10 cellular contexts compared by ENCODE assay signal in the genomic region with DNA sequence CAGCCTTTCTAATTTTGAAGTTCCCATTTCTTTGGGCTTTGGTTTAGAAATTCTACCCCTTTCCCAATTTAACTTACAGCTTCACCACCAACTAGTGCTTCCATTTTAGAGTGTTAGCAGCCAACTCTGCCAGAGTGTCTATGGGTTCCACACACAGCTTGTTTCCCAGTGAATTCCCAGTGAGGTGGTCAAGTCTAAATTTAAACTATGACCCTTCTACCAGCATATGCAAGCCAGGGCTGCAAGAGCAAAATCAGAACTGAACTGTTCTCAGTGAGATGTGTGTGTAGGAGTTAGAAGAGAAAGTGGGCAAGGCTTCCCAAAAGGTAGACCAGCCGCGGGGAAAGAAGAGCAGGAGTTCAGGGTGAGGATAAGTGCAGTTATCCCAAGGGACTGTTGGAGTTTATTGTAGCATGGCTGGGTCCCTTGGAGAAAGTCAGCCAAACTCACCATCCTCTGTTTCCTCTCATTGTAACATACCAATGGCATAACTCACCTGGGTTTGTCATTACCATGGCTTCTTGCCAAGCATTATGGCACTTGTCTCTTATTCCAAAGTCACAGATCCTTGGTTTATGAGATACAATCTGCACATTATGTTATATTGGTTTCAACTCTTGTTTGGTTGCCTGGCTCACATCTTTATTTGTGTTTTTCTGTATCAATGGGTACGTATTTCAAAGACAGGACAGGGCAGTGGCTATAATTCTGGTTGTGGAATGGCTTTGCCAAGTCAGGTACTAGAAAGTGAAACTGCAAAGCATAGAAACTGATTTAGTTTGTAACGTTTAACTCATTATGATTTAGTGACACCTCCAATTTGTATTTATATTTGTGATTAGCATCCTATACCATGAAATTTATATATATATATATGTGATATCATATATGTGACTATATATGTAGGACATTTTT.
DNase-seq lines count a peak whose midpoint lies in the region; ATAC-seq, FAIRE-seq and TF ChIP-seq lines count a peak whose summit lies in the region.
"Had no signal": no experiment of that assay in that cellular context is flagged by ENCODE, and none has a peak within 500 bp of the region (broad histone marks: within the 10 kb centered on the region; RNA-seq: fewer than 3 reads in every experiment).

No MANE protein-coding gene starts in this region.

- TF ChIP-seq EP300 in K562 (IDR thresholded peaks at IDR 0.05; ENCODE audit: low read length), result no peak

- H2AFZ ChIP-seq in K562 (ENCODE audit: low read depth, low read length) (no peak overlapping the region), keratinocyte (ENCODE audit: control insufficient read depth, low read length) (no peak overlapping the region)

- H3K9me1 ChIP-seq in K562 (ENCODE audit: control insufficient read depth, insufficient read depth, low read length) (no peaks in the 10 kb centered on the region), keratinocyte (ENCODE audit: control insufficient read depth, extremely low read depth, insufficient read depth, low read length) (no peaks in the 10 kb centered on the region)

- in situ Hi-C loops in K562 (cut with MboI), result no loop called here

- H3K27me3 ChIP-seq in K562 (ENCODE audit: control insufficient read depth in 2 of 2, insufficient read depth in 2 of 2, low read length in 2 of 2) (no peaks in the 10 kb centered on the region), keratinocyte (ENCODE audit: control insufficient read depth, extremely low read depth, insufficient read depth, low read length) (peaks cover 3% of the 10 kb centered on the region)

- DNase-seq in Right ventricle myocardium inferior (ENCODE audit: missing footprints), result no peak
- DNase-seq in cardiac septum (ENCODE audit: low spot score), result no peak
- DNase-seq in K562 (ENCODE audit: extremely low read depth in 1 of 4, low spot score in 3 of 4), result no peak
- peak; percentile 2 for DNase-seq in keratinocyte (ENCODE audit: low read depth, low spot score)
- DNase-seq in activated CD4-positive, alpha-beta T cell treated with anti-CD3 and anti-CD28 coated beads, Interleukin-2, amount 50 U/mL, for 4 hours, result no peak
- no peak for DNase-seq in activated naive CD4-positive, alpha-beta T cell treated with anti-CD3 and anti-CD28 coated beads, Interleukin-2, amount 50 U/mL, for 16 hours
- DNase-seq in medulla oblongata (ENCODE audit: extremely low spot score), result no peak
- DNase-seq: activated CD4-positive, alpha-beta T cell treated with anti-CD3 and anti-CD28 coated beads for 1 hour had no signal

- H3K9me3 ChIP-seq in K562 (replicated peaks; ENCODE audit: control insufficient read depth, insufficient read depth, low read depth, low read length) (no peaks in the 10 kb centered on the region), keratinocyte (ENCODE audit: control insufficient read depth, low read depth, low read length) (no peaks in the 10 kb centered on the region)

- BruUV-seq in K562 (replicated peaks; lab: Mats Ljungman, UMichigan), result no TSS peak

- H3K4me3 ChIP-seq in K562, result no peak overlapping the region
- H3K4me3 ChIP-seq in keratinocyte (ENCODE audit: control insufficient read depth in 2 of 3, extremely low read depth in 1 of 3, insufficient read depth in 2 of 3, low read depth in 1 of 3, low read length in 3 of 3), result no peak overlapping the region

- H3K4me1 ChIP-seq in K562 (replicated peaks in 1 of 2; ENCODE audit: control insufficient read depth in 2 of 2, insufficient read depth in 2 of 2, low read length in 2 of 2) (no peaks in the 10 kb centered on the region; a peak in 2 of 5 replicates), keratinocyte (ENCODE audit: control insufficient read depth, extremely low read depth, insufficient read depth, low read length) (peaks cover 7% of the 10 kb centered on the region)

- no peak overlapping the region for H3K27ac ChIP-seq in K562 (ENCODE audit: extremely low read depth, low read depth, low read length)
- no peak overlapping the region for H3K27ac ChIP-seq in keratinocyte (ENCODE audit: control insufficient read depth, insufficient read depth, low read length)

- intact Hi-C loops in Right ventricle myocardium inferior (cut with DNase I), result loop anchor here (5.0 kb wide), 1 partner anchor 52 kb away; no protein-coding TSS in a partner anchor
- intact Hi-C loops in cardiac septum (cut with DNase I), result no loop called here
- intact Hi-C loops in K562 (cut with micrococcal nuclease), result no loop called here

- TF ChIP-seq CTCF in K562 (IDR thresholded peaks at IDR 0.05 in 2 of 3, conservative IDR thresholded peaks at IDR 0.05 in 1 of 3; ENCODE audit: insufficient read depth in 2 of 3, low read depth in 1 of 3, low read length in 3 of 3) (no peak), keratinocyte (optimal IDR thresholded peaks at IDR 0.05 in 1 of 3, IDR thresholded peaks at IDR 0.05 in 1 of 3, conservative IDR thresholded peaks at IDR 0.05 in 1 of 3; ENCODE audit: extremely low read depth in 1 of 3, insufficient read depth in 2 of 3, low read length in 3 of 3) (no peak)

- no peak overlapping the region for H3K4me2 ChIP-seq in K562 (ENCODE audit: insufficient read depth, low read length)
- peak overlapping the region; percentile 10 for H3K4me2 ChIP-seq in keratinocyte (ENCODE audit: control insufficient read depth, extremely low read depth, insufficient read depth, low read depth, low read length)

- H3K79me2 ChIP-seq in K562 (ENCODE audit: control insufficient read depth, insufficient read depth, low read length), result 0 out of 3 replicates have a peak, but pooled peaks cover 2% of the 10 kb centered on the region
- H3K79me2 ChIP-seq in keratinocyte (ENCODE audit: control insufficient read depth, insufficient read depth, low read length), result no peaks in the 10 kb centered on the region

- CTCF ChIA-PET in K562 (lab: Yijun Ruan, JAX; ENCODE audit: low intra/inter-chr PET ratio), result no interaction called here

- H3K9ac ChIP-seq in K562 (ENCODE audit: insufficient read depth in 1 of 2, low read depth in 2 of 2, low read length in 2 of 2) (no peak overlapping the region), keratinocyte (ENCODE audit: control insufficient read depth, extremely low read depth, insufficient read depth, low read length) (no peak overlapping the region)

- H3K36me3 ChIP-seq in K562 (ENCODE audit: control insufficient read depth, insufficient read depth, low read length) (no peaks in the 10 kb centered on the region), keratinocyte (ENCODE audit: control insufficient read depth in 2 of 2, extremely low read depth in 1 of 2, insufficient read depth in 2 of 2, low read length in 2 of 2) (no peaks in the 10 kb centered on the region)

- TF ChIP-seq RAD21 in K562 (CRISPR knock-in tag; conservative IDR thresholded peaks at IDR 0.05 in 1 of 2, IDR thresholded peaks at IDR 0.05 in 1 of 2), result no peak

- TF ChIP-seq POLR2A in K562 (conservative IDR thresholded peaks at IDR 0.05), result no peak

- POLR2A ChIA-PET in K562 (lab: Yijun Ruan, JAX), result interaction anchor here (2.1 kb wide), 1 partner anchor 15 kb away, joined by 5 read pairs; no protein-coding TSS in a partner anchor

- dilution Hi-C loops in keratinocyte (cut with MboI; ENCODE audit: extremely low pct_ligation_motif_present, low sequenced_read_pairs), result no loop called here

- FAIRE-seq in K562 (lab: Jason Lieb, UNC), result no peak
- FAIRE-seq in keratinocyte (lab: Jason Lieb, UNC), result peak; percentile 88
- FAIRE-seq: G401.6 had no signal

- H4K20me1 ChIP-seq in K562 (replicated peaks; ENCODE audit: control insufficient read depth, insufficient read depth, low read length) (no peaks in the 10 kb centered on the region), keratinocyte (ENCODE audit: control insufficient read depth, extremely low read depth, insufficient read depth, low read length) (no peaks in the 10 kb centered on the region)

- 52% methylated on average over 2 of the region's 4 CpGs for WGBS in K562 (ENCODE audit: insufficient coverage, low coverage, missing lambda C conversion rate)

- ATAC-seq in Right ventricle myocardium inferior (peak; percentile 56), K562 (no peak), HG03039 (IDR thresholded peaks at IDR 0.05; ENCODE audit: unreplicated experiment) (no peak)

TF ChIP-seq in K562, 482 proteins besides CTCF, POLR2A, EP300 and RAD21 (continues in another document):
- TF ChIP-seq, protein P1, sequence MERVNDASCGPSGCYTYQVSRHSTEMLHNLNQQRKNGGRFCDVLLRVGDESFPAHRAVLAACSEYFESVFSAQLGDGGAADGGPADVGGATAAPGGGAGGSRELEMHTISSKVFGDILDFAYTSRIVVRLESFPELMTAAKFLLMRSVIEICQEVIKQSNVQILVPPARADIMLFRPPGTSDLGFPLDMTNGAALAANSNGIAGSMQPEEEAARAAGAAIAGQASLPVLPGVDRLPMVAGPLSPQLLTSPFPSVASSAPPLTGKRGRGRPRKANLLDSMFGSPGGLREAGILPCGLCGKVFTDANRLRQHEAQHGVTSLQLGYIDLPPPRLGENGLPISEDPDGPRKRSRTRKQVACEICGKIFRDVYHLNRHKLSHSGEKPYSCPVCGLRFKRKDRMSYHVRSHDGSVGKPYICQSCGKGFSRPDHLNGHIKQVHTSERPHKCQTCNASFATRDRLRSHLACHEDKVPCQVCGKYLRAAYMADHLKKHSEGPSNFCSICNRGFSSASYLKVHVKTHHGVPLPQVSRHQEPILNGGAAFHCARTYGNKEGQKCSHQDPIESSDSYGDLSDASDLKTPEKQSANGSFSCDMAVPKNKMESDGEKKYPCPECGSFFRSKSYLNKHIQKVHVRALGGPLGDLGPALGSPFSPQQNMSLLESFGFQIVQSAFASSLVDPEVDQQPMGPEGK (CRISPR knock-in tag; IDR thresholded peaks at IDR 0.05; ENCODE audit: borderline replicate concordance), result no peak
- TF ChIP-seq ZNF699 (CRISPR knock-in tag; IDR thresholded peaks at IDR 0.05; ENCODE audit: insufficient replicate concordance), result no peak
- no peak for TF ChIP-seq ZFP1 (CRISPR knock-in tag; IDR thresholded peaks at IDR 0.05)
